Comparison of ENCODE assay signal across 2 cellular contexts in the genomic region with DNA sequence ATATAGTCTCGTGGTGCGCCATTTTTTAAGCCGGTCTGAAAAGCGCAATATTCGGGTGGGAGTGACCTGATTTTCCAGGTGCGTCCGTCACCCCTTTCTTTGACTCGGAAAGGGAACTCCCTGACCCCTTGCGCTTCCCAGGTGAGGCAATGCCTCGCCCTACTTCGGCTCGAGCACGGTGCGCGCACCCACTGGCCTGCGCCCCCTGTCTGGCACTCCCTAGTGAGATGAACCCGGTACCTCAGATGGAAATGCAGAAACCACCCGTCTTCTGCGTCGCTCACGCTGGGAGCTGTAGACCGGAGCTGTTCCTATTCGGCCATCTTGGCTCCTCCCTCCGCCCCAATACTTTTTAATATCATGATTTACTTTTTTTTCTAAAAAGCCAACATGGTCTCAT.
TF ChIP-seq lines count a peak whose summit lies in the region.

No MANE protein-coding gene starts in this region.

TF ChIP-seq in HEK293, 187 proteins besides CTCF, POLR2A, EP300 and RAD21:
- 0 out of 2 replicates have a peak, but pooled peaks have one; percentile 5 for TF ChIP-seq YY1 (tag by site-specific recombination; IDR thresholded peaks at IDR 0.05)

TF ChIP-seq in H1, 55 proteins besides CTCF, POLR2A, EP300 and RAD21:
- TF ChIP-seq YY1 (IDR thresholded peaks at IDR 0.05; ENCODE audit: low read depth, low read length), result 0 out of 2 replicates have a peak, but pooled peaks have one; percentile 33
TF ChIP-seq in H1: peak in this region for 1; not testable (repeated sequence) for 54.
